ENCODE assay signal across 12 cellular contexts in the genomic region with DNA sequence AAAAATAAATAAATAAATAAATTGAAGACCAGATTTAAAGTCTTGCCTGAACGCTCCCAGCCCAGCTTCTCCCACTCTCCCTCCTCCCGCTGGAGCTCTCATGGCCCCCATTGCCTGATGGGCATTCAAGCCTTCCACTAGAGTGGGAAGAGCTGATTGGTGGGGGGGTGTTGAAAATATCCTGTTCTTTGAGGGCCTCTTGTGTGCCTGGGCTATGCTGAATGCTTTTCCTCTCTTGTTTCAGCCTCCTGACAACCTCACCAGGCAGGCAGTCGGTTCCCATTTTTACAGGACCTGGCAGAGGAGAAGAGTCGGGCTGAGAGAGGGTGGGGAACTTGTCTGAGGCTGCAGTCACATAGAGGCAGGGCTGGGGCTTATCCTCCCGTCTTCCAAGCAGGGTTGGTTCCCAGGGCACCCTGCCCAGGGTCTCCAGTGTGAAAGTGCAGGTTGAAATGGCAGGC. TPM values are rescaled to one million over a fixed set of nuclear protein-coding genes. Genes with fewer than 3 reads are reported as not detected.
A peak's percentile ranks its signal among the peaks of the same experiment; 100 is the strongest.
DNase-seq lines count a peak whose midpoint lies in the region; ATAC-seq and TF ChIP-seq lines count a peak whose summit lies in the region.
"Had no signal": no experiment of that assay in that cellular context is flagged by ENCODE, and none has a peak within 500 bp of the region (broad histone marks: within the 10 kb centered on the region; RNA-seq: fewer than 3 reads in every experiment).

No MANE protein-coding gene starts in this region.

- 28% methylated on average over 5 of the region's 5 CpGs for WGBS in smooth muscle cell (ENCODE audit: low lambda C conversion rate)

- H3K79me2 ChIP-seq in smooth muscle cell (ENCODE audit: low read depth): no peaks in the 10 kb centered on the region

- H3K27me3 Mint-ChIP-seq in activated CD4-positive, alpha-beta memory T cell treated with anti-CD3 and anti-CD28 coated beads, Interleukin-2, amount 10 ng/mL, durations not matched to agents 7 days and 5 days: peaks cover 9% of the 10 kb centered on the region
- H3K27me3 Mint-ChIP-seq in activated CD4-positive, alpha-beta memory T cell treated with anti-CD3 and anti-CD28 coated beads for 36 hours: no peaks in the 10 kb centered on the region
- peaks cover 0 to 3% (median 0%) of the 10 kb centered on the region in 3 donors for H3K27me3 Mint-ChIP-seq in immature natural killer cell (ENCODE audit: low read depth in 3 of 3)

- H3K4me3 ChIP-seq in SK-N-MC (no peak overlapping the region), smooth muscle cell (no peak overlapping the region)

- ATAC-seq in HG03354 (IDR thresholded peaks at IDR 0.05; ENCODE audit: poor library complexity, severe bottlenecking, unreplicated experiment): no peak
- no peak for ATAC-seq in GM21381 (IDR thresholded peaks at IDR 0.05; ENCODE audit: unreplicated experiment)

- H3K4me2 ChIP-seq in smooth muscle cell: no peak overlapping the region

- H3K27ac ChIP-seq in SK-N-MC (peak overlapping the region; percentile 71), smooth muscle cell (ENCODE audit: low read depth) (no peak overlapping the region)

- H3K4me1 ChIP-seq in smooth muscle cell (ENCODE audit: low read depth): peaks cover 19% of the 10 kb centered on the region

- no peaks in the 10 kb centered on the region for H3K9me3 Mint-ChIP-seq in activated CD4-positive, alpha-beta memory T cell treated with anti-CD3 and anti-CD28 coated beads, Interleukin-2, amount 10 ng/mL, durations not matched to agents 7 days and 5 days
- H3K9me3 Mint-ChIP-seq in activated CD4-positive, alpha-beta memory T cell treated with anti-CD3 and anti-CD28 coated beads for 36 hours: no peaks in the 10 kb centered on the region
- H3K9me3 Mint-ChIP-seq in immature natural killer cell: no peaks in the 10 kb centered on the region

- no peaks in the 10 kb centered on the region for H3K9me3 ChIP-seq in SK-N-MC (ENCODE audit: low read depth, low read length)
- H3K9me3 ChIP-seq in smooth muscle cell (replicated peaks; ENCODE audit: low read depth): no peaks in the 10 kb centered on the region

- CTCF ChIA-PET in activated CD4-positive, alpha-beta memory T cell treated with anti-CD3 and anti-CD28 coated beads, Interleukin-2, amount 10 ng/mL, durations not matched to agents 7 days and 5 days (lab: Charles Lee): no interaction called here
- CTCF ChIA-PET in activated CD4-positive, alpha-beta memory T cell treated with anti-CD3 and anti-CD28 coated beads for 36 hours (lab: Charles Lee): no interaction called here

- peak overlapping the region; percentile 41 for H3K9ac ChIP-seq in SK-N-MC (ENCODE audit: insufficient read length)
- H3K9ac ChIP-seq in smooth muscle cell (ENCODE audit: low read depth): no peak overlapping the region

- H3K4me3 Mint-ChIP-seq in activated CD4-positive, alpha-beta memory T cell treated with anti-CD3 and anti-CD28 coated beads, Interleukin-2, amount 10 ng/mL, durations not matched to agents 7 days and 5 days: no peak overlapping the region
- no peak overlapping the region for H3K4me3 Mint-ChIP-seq in activated CD4-positive, alpha-beta memory T cell treated with anti-CD3 and anti-CD28 coated beads for 36 hours
- H3K4me3 Mint-ChIP-seq in immature natural killer cell: peak overlapping the region in 3 of 5 donors; percentile 9 to 12 (median 10)
- H3K4me3 Mint-ChIP-seq: naive thymus-derived CD4-positive, alpha-beta T cell had no signal

- no peak for TF ChIP-seq CTCF in smooth muscle cell (IDR thresholded peaks at IDR 0.05; ENCODE audit: borderline replicate concordance, insufficient read depth, poor library complexity, severe bottlenecking)

- POLR2A ChIA-PET in activated CD4-positive, alpha-beta memory T cell treated with anti-CD3 and anti-CD28 coated beads, Interleukin-2, amount 10 ng/mL, durations not matched to agents 7 days and 5 days (lab: Charles Lee): interaction anchor here (0.6 kb wide), 1 partner anchor 348 kb away, joined by 3 read pairs; no protein-coding TSS in a partner anchor
- POLR2A ChIA-PET in activated CD4-positive, alpha-beta memory T cell treated with anti-CD3 and anti-CD28 coated beads for 36 hours (lab: Charles Lee): interaction anchor here (1.2 kb wide), 1 partner anchor 58 kb away, joined by 3 read pairs; no protein-coding TSS in a partner anchor

- H3K27ac Mint-ChIP-seq in activated CD4-positive, alpha-beta memory T cell treated with anti-CD3 and anti-CD28 coated beads, Interleukin-2, amount 10 ng/mL, durations not matched to agents 7 days and 5 days: peak overlapping the region; percentile 42
- H3K27ac Mint-ChIP-seq in activated CD4-positive, alpha-beta memory T cell treated with anti-CD3 and anti-CD28 coated beads for 36 hours: no peak overlapping the region
- peak overlapping the region in 4 of 6 donors; percentile 29 to 80 (median 39) for H3K27ac Mint-ChIP-seq in immature natural killer cell

- H3K27me3 ChIP-seq in smooth muscle cell (ENCODE audit: low read depth): no peaks in the 10 kb centered on the region

- peak overlapping the region; percentile 56 for H2AFZ ChIP-seq in smooth muscle cell (ENCODE audit: low read depth)

- H3K36me3 Mint-ChIP-seq in activated CD4-positive, alpha-beta memory T cell treated with anti-CD3 and anti-CD28 coated beads, Interleukin-2, amount 10 ng/mL, durations not matched to agents 7 days and 5 days (ENCODE audit: low read depth): no peaks in the 10 kb centered on the region
- H3K36me3 Mint-ChIP-seq in activated CD4-positive, alpha-beta memory T cell treated with anti-CD3 and anti-CD28 coated beads for 36 hours: no peaks in the 10 kb centered on the region
- peaks cover 0 to 5% (median 4%) of the 10 kb centered on the region in 3 donors for H3K36me3 Mint-ChIP-seq in immature natural killer cell

- H3K4me1 Mint-ChIP-seq in activated CD4-positive, alpha-beta memory T cell treated with anti-CD3 and anti-CD28 coated beads, Interleukin-2, amount 10 ng/mL, durations not matched to agents 7 days and 5 days: peaks cover 35% of the 10 kb centered on the region
- peaks cover 24% of the 10 kb centered on the region for H3K4me1 Mint-ChIP-seq in activated CD4-positive, alpha-beta memory T cell treated with anti-CD3 and anti-CD28 coated beads for 36 hours (ENCODE audit: low read depth)
- peaks cover 49 to 63% of the 10 kb centered on the region in 2 donors for H3K4me1 Mint-ChIP-seq in immature natural killer cell

- H4K20me1 ChIP-seq in smooth muscle cell (ENCODE audit: low read depth): no peaks in the 10 kb centered on the region

- no peak for DNase-seq in activated CD4-positive, alpha-beta memory T cell treated with anti-CD3 and anti-CD28 coated beads, Interleukin-2, amount 10 ng/mL, durations not matched to agents 7 days and 5 days
- no peak for DNase-seq in activated CD4-positive, alpha-beta memory T cell treated with anti-CD3 and anti-CD28 coated beads for 36 hours
- no peak for DNase-seq in SK-N-MC (ENCODE audit: low read depth, low spot score)
- DNase-seq in immature natural killer cell: no peak
- no peak for DNase-seq in smooth muscle cell (lab: John Stamatoyannopoulos, UW; ENCODE audit: unreplicated experiment)
- no peak for DNase-seq in HCEC 1CT
- DNase-seq: GOT3, NCI-H2171 treated with DMSO at 0.1 percent for 48 hours, SW 1271 had no signal

- intact Hi-C loops in activated CD4-positive, alpha-beta memory T cell treated with anti-CD3 and anti-CD28 coated beads for 36 hours (cut with micrococcal nuclease): no loop called here

- H3K36me3 ChIP-seq in SK-N-MC (ENCODE audit: insufficient read depth, low read length) (no peaks in the 10 kb centered on the region), smooth muscle cell (ENCODE audit: low read depth) (no peaks in the 10 kb centered on the region)

- H3F3A ChIP-seq in smooth muscle cell (ENCODE audit: low read depth): no peaks in the 10 kb centered on the region

RNA-seq across cellular contexts. Expression of a gene that starts 59.2 kb away (rescaled TPM):
- 10 to 100 TPM; 90.0 TPM for total RNA-seq in activated CD4-positive, alpha-beta memory T cell treated with anti-CD3 and anti-CD28 coated beads, Interleukin-2, amount 10 ng/mL, durations not matched to agents 7 days and 5 days
- 10 to 100 TPM; 44.4 to 49.6 TPM for total RNA-seq in activated CD4-positive, alpha-beta memory T cell treated with anti-CD3 and anti-CD28 coated beads for 36 hours
- 10 to 100 TPM; 19.8 to 30.1 (median 21.1) TPM for polyA plus RNA-seq in immature natural killer cell
- total RNA-seq in smooth muscle cell: 30.1 and 42.3 TPM in 2 replicates
- polyA plus RNA-seq in smooth muscle cell: 23.6 and 26.5 TPM in 2 replicates

Comparison
In these comparisons a context has a peak if more than half of its experiments do, and no peak if none do; other contexts are left out.
1. H3K4me3 Mint-ChIP-seq: peak in immature natural killer cell (3 of 5); none in activated CD4-positive, alpha-beta memory T cell treated with anti-CD3 and anti-CD28 coated beads, Interleukin-2, amount 10 ng/mL, durations not matched to agents 7 days and 5 days (single experiment) and activated CD4-positive, alpha-beta memory T cell treated with anti-CD3 and anti-CD28 coated beads for 36 hours (single experiment).